Comparison of ENCODE assay signal across 23 cellular contexts in the genomic region with DNA sequence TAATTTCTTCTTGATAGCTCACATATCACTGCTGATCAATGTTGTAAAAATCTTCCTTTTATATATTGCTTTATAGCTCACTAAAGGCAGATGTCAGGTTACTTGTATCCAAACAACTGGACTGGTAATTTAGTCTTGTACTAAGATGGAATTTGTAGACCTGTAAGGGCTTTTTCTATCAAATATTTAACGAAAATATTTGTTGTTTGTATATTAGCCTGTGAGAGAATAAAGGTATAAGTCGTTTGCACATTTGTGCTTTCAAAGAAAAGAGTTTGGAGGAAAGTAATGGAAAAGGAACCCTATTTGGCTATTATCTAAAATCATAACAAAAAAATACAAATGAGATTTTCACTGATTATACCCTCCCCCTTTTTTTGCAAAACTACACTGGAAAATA. TPM values are rescaled to one million over a fixed set of nuclear protein-coding genes. Genes with fewer than 3 reads are reported as not detected.
DNase-seq lines count a peak whose midpoint lies in the region; ATAC-seq, FAIRE-seq and TF ChIP-seq lines count a peak whose summit lies in the region.
"Had no signal": no experiment of that assay in that cellular context is flagged by ENCODE, and none has a peak within 500 bp of the region (broad histone marks: within the 10 kb centered on the region; RNA-seq: fewer than 3 reads in every experiment).

No MANE protein-coding gene starts in this region.

- no peak overlapping the region for H3K4me3 ChIP-seq in HepG2 (replicated peaks in 1 of 3; ENCODE audit: insufficient read depth in 1 of 3, low read depth in 2 of 3, low read length in 3 of 3)
- no peak overlapping the region for H3K4me3 ChIP-seq in right lobe of liver
- H3K4me3 ChIP-seq in neural cell (ENCODE audit: low read length) = peak overlapping the region; percentile 89
- H3K4me3 ChIP-seq in kidney (ENCODE audit: low read length in 2 of 2) = no peak overlapping the region
- H3K4me3 ChIP-seq: HAP-1, MG63, SJCRH30 had no signal

- FAIRE-seq in HepG2 (lab: Jason Lieb, UNC) (no peak), kidney (lab: Jason Lieb, UNC) (no peak), GM12891 (lab: Jason Lieb, UNC) (no peak)
- FAIRE-seq: GM19239 had no signal

- no peak overlapping the region for H3K27ac ChIP-seq in HepG2 (ENCODE audit: extremely low read length, insufficient read depth, low read length)
- H3K27ac ChIP-seq in right lobe of liver = no peak overlapping the region
- H3K27ac ChIP-seq in caudate nucleus (ENCODE audit: low read depth, low read length) = peak overlapping the region; percentile 56
- peak overlapping the region; percentile 100 for H3K27ac ChIP-seq in neural cell (ENCODE audit: low read length)
- H3K27ac ChIP-seq in kidney (ENCODE audit: low read depth in 2 of 2, low read length in 2 of 2) = no peak overlapping the region
- H3K27ac ChIP-seq: SJCRH30 had no signal

- no peaks in the 10 kb centered on the region for H3K4me1 ChIP-seq in HepG2 (ENCODE audit: insufficient read depth, low read length)
- no peaks in the 10 kb centered on the region for H3K4me1 ChIP-seq in right lobe of liver
- H3K4me1 ChIP-seq in kidney (ENCODE audit: control insufficient read depth in 1 of 2, insufficient read depth in 1 of 2, low read depth in 1 of 2, low read length in 2 of 2) = no peaks in the 10 kb centered on the region
- H3K4me1 ChIP-seq: SJCRH30 had no signal

- TF ChIP-seq POLR2A in HepG2 (IDR thresholded peaks at IDR 0.05; ENCODE audit: insufficient read depth in 1 of 2, low read depth in 2 of 2, low read length in 2 of 2) (no peak), right lobe of liver (IDR thresholded peaks at IDR 0.05) (no peak), GM12891 (IDR thresholded peaks at IDR 0.05; ENCODE audit: low read depth, low read length) (no peak)

- CTCF ChIA-PET in HepG2 (lab: Yijun Ruan, JAX; ENCODE audit: low intra/inter-chr PET ratio, low total read pairs) = no interaction called here

- H4K20me1 ChIP-seq in HepG2 (ENCODE audit: insufficient read depth, low read length) (no peaks in the 10 kb centered on the region), neural cell (ENCODE audit: insufficient read depth) (no peaks in the 10 kb centered on the region)

- H3K9me2 ChIP-seq in neural cell (ENCODE audit: insufficient read depth, low read length) = no peaks in the 10 kb centered on the region

- peaks cover 25% of the 10 kb centered on the region for H3F3A ChIP-seq in neural cell (ENCODE audit: insufficient read depth, low read length, poor library complexity, severe bottlenecking)

- no peak overlapping the region for H3K9ac ChIP-seq in HepG2 (ENCODE audit: insufficient read depth, low read depth, low read length)
- H3K9ac ChIP-seq in neural cell (ENCODE audit: low read length) = peak overlapping the region; percentile 95
- H3K9ac ChIP-seq in kidney (ENCODE audit: low read length in 2 of 2) = no peak overlapping the region

- H2AFZ ChIP-seq in HepG2 (ENCODE audit: low read length) = no peak overlapping the region
- no peak overlapping the region for H2AFZ ChIP-seq in neural cell (ENCODE audit: low read depth, low read length)

- no peaks in the 10 kb centered on the region for H3K79me2 ChIP-seq in HepG2 (ENCODE audit: insufficient read depth, low read length)
- peaks cover 99% of the 10 kb centered on the region for H3K79me2 ChIP-seq in neural cell (replicated peaks; ENCODE audit: insufficient read depth, low read length)

- in situ Hi-C loops in HepG2 (cut with HindIII; ENCODE audit: extremely low pct_ligation_motif_present, low pct_unique_long_range_greater_than_20kb) = no loop called here

- ATAC-seq in HepG2 (no peak), right lobe of liver (no peak)
- ATAC-seq: PC-3, SK-N-SH treated with all-trans-retinoic acid at 6 μM for 48 hours had no signal

- H3K27me3 ChIP-seq in HepG2 (ENCODE audit: control insufficient read depth in 1 of 2, insufficient read depth in 2 of 2, low read length in 2 of 2) (peaks cover 0 to 19% of the 10 kb centered on the region in 2 experiments; a peak in 3 of 5 replicates), right lobe of liver (peaks cover 0 to 28% of the 10 kb centered on the region in 2 donors), neural cell (ENCODE audit: insufficient read depth, low read depth, low read length) (no peaks in the 10 kb centered on the region)

- TF ChIP-seq EP300 in HepG2 (IDR thresholded peaks at IDR 0.05; ENCODE audit: low read depth in 2 of 2, low read length in 2 of 2) = no peak
- TF ChIP-seq EP300 in HepG2 (CRISPR knock-in tag; IDR thresholded peaks at IDR 0.05; ENCODE audit: borderline replicate concordance) = no peak
- TF ChIP-seq EP300 in neural cell (conservative IDR thresholded peaks at IDR 0.05; ENCODE audit: poor library complexity, severe bottlenecking) = no peak

- no peak for TF ChIP-seq CTCF in HepG2 (CRISPR knock-in tag; IDR thresholded peaks at IDR 0.05)
- no peak for TF ChIP-seq CTCF in right lobe of liver (IDR thresholded peaks at IDR 0.05)
- no peak for TF ChIP-seq CTCF in neural cell (IDR thresholded peaks at IDR 0.05; ENCODE audit: poor library complexity, severe bottlenecking)
- TF ChIP-seq CTCF in kidney (IDR thresholded peaks at IDR 0.05; ENCODE audit: borderline replicate concordance, extremely low read depth, insufficient read depth) = no peak

- H3K9me3 ChIP-seq in HepG2 (ENCODE audit: low read length) = no peaks in the 10 kb centered on the region
- no peaks in the 10 kb centered on the region for H3K9me3 ChIP-seq in right lobe of liver
- no peaks in the 10 kb centered on the region for H3K9me3 ChIP-seq in neural cell (ENCODE audit: low read length)
- H3K9me3 ChIP-seq in kidney (ENCODE audit: control insufficient read depth in 1 of 2, low read length in 2 of 2) = no peaks in the 10 kb centered on the region
- H3K9me3 ChIP-seq: HAP-1, MG63, SJCRH30 had no signal

- POLR2A ChIA-PET in HepG2 (lab: Yijun Ruan, JAX) = no interaction called here

- TF ChIP-seq RAD21 in HepG2 (CRISPR knock-in tag; IDR thresholded peaks at IDR 0.05) (no peak), neural cell (conservative IDR thresholded peaks at IDR 0.05) (no peak)

- DNase-seq in HepG2 (ENCODE audit: low spot score) = no peak
- no peak for DNase-seq in right lobe of liver
- no peak for DNase-seq in caudate nucleus (lab: John Stamatoyannopoulos, UW)
- no peak for DNase-seq in kidney
- DNase-seq in NCI-H510A treated with DMSO at 0.1 percent for 48 hours (lab: John Stamatoyannopoulos, UW) = no peak
- no peak for DNase-seq in GM12891 (ENCODE audit: insufficient read length, low spot score)
- DNase-seq: CD4-positive, CD25-positive, alpha-beta regulatory T cell; DND-41; HFFc6; KBM-7; MG63; NCI-H1105 treated with DMSO at 0.1 percent for 48 hours; NCI-H2081 treated with DMSO at 0.1 percent for 48 hours; NCI-H526; NK-92 treated with Interleukin-12 subunit alpha and Interleukin-12 subunit beta, amount 100 ng/mL, for 24 hours; PC-3; SJCRH30 had no signal

- WGBS in HepG2 (ENCODE audit: low lambda C conversion rate) = under 1% methylated on average over 2 of the region's 2 CpGs
- WGBS in right lobe of liver (ENCODE audit: insufficient coverage, low coverage, low lambda C conversion rate, missing lambda C conversion rate) = 0% methylated on average over 2 of the region's 2 CpGs

- H3K36me3 ChIP-seq in HepG2 (replicated peaks in 1 of 2; ENCODE audit: control insufficient read depth in 1 of 2, insufficient read depth in 2 of 2, low read length in 2 of 2) (no peaks in the 10 kb centered on the region), right lobe of liver (no peaks in the 10 kb centered on the region), neural cell (ENCODE audit: insufficient read depth, low read length) (no peaks in the 10 kb centered on the region), kidney (ENCODE audit: control insufficient read depth in 1 of 2, insufficient read depth in 2 of 2, low read length in 2 of 2) (no peaks in the 10 kb centered on the region)
- H3K36me3 ChIP-seq: HAP-1, MG63, SJCRH30 had no signal

- H3K4me2 ChIP-seq in HepG2 (ENCODE audit: low read depth, low read length) (no peak overlapping the region), neural cell (ENCODE audit: low read length) (peak overlapping the region; percentile 80)

- intact Hi-C loops in HepG2 (cut with micrococcal nuclease; ENCODE audit: unreplicated experiment) (no loop called here), right lobe of liver (cut with DNase I) (no loop called here), kidney (cut with DNase I) (no loop called here)

- no TSS peak for BruUV-seq in HepG2 (replicated peaks; lab: Mats Ljungman, UMichigan)

TF ChIP-seq in neural cell, 6 proteins besides CTCF, POLR2A, EP300 and RAD21 (continues in another document):
- TF ChIP-seq TAF1 (IDR thresholded peaks at IDR 0.05; ENCODE audit: low read depth) (no peak), POLR2AphosphoS5 (IDR thresholded peaks at IDR 0.05) (no peak)

TF ChIP-seq in GM12891, 5 proteins besides CTCF, POLR2A, EP300 and RAD21 (continues in another document):
- TF ChIP-seq POLR2AphosphoS5 (IDR thresholded peaks at IDR 0.05; ENCODE audit: low read depth, low read length) (no peak), SPI1 (IDR thresholded peaks at IDR 0.05; ENCODE audit: low read depth, low read length) (no peak)

RNA-seq across cellular contexts. Expression of gene FOXG1, which starts 12.1 kb away (rescaled TPM):
- not detected in 2 replicates for total RNA-seq in HepG2 (2016; rRNA removed; fragmentation: Illumina TruSeq; extraction: Trizol)
- total RNA-seq in HepG2 (2016; cell fraction: cytosol; rRNA removed; fragmentation: Illumina TruSeq; extraction: Trizol; ENCODE audit: low read depth) = not detected in 2 replicates
- total RNA-seq in HepG2 (2016; cell fraction: insoluble cytoplasmic fraction; rRNA removed; fragmentation: Illumina TruSeq; extraction: Trizol) = not detected in 2 replicates
- not detected in 2 replicates for total RNA-seq in HepG2 (2016; cell fraction: membrane; rRNA removed; fragmentation: Illumina TruSeq; extraction: Trizol)
- total RNA-seq in HepG2 (2016; cell fraction: nucleus; rRNA removed; fragmentation: Illumina TruSeq; extraction: Trizol) = not detected in 2 replicates
- polyA plus RNA-seq in HepG2 (2011; rRNA removed) = not detected in 2 replicates
- not detected in 2 replicates for polyA plus RNA-seq in HepG2 (2011; cell fraction: cytosol; rRNA removed)
- polyA plus RNA-seq in HepG2 (2011; cell fraction: nucleus; rRNA removed) = not detected in 2 replicates
- polyA plus RNA-seq in HepG2 (2012) = not detected in 2 replicates
- not detected in 2 replicates for polyA plus RNA-seq in HepG2 (2016; cell fraction: cytosol; fragmentation: Illumina TruSeq; extraction: Trizol; ENCODE audit: low read depth)
- not detected in 2 replicates for polyA plus RNA-seq in HepG2 (2016; cell fraction: insoluble cytoplasmic fraction; fragmentation: Illumina TruSeq; extraction: Trizol; ENCODE audit: low read depth)
- not detected in 2 replicates for polyA plus RNA-seq in HepG2 (2016; cell fraction: membrane; fragmentation: Illumina TruSeq; extraction: Trizol; ENCODE audit: low read depth)
- polyA plus RNA-seq in HepG2 (2016; cell fraction: nucleus; fragmentation: Illumina TruSeq; extraction: Trizol; ENCODE audit: insufficient read depth, low read depth) = not detected in 2 replicates
- polyA minus RNA-seq in HepG2 (2011; rRNA and poly(A)+ RNA removed; ENCODE audit: low replicate concordance) = not detected in 2 replicates
- polyA minus RNA-seq in HepG2 (2011; cell fraction: cytosol; rRNA and poly(A)+ RNA removed) = not detected in 2 replicates
- not detected in 2 replicates for polyA minus RNA-seq in HepG2 (2011; cell fraction: nucleus; rRNA and poly(A)+ RNA removed)
- not detected for total RNA-seq in right lobe of liver
- polyA plus RNA-seq in neural cell = 53.5 and 54.0 TPM in 2 replicates
- 66.0 and 87.2 TPM in 2 replicates for polyA minus RNA-seq in neural cell
- not detected for total RNA-seq in kidney
- not detected for polyA plus RNA-seq in kidney (ENCODE audit: insufficient read depth, low read depth, low replicate concordance)
- 4.3 TPM for polyA plus RNA-seq in GM12891 (2012; ENCODE audit: low read depth, missing spikeins)
- total RNA-seq: CD4-positive, CD25-positive, alpha-beta regulatory T cell; HT1080; PC-3 had no signal
- polyA plus RNA-seq: BJ; CD4-positive, CD25-positive, alpha-beta regulatory T cell had no signal

Comparison
In these comparisons a context has a peak if more than half of its experiments do, and no peak if none do; other contexts are left out.
1. H3K27ac ChIP-seq: peak in caudate nucleus (single experiment) and neural cell (single experiment); none in HepG2 (single experiment), right lobe of liver (0 of 3) and kidney (0 of 2).